ENCODE assay signal across 12 cellular contexts in the genomic region with DNA sequence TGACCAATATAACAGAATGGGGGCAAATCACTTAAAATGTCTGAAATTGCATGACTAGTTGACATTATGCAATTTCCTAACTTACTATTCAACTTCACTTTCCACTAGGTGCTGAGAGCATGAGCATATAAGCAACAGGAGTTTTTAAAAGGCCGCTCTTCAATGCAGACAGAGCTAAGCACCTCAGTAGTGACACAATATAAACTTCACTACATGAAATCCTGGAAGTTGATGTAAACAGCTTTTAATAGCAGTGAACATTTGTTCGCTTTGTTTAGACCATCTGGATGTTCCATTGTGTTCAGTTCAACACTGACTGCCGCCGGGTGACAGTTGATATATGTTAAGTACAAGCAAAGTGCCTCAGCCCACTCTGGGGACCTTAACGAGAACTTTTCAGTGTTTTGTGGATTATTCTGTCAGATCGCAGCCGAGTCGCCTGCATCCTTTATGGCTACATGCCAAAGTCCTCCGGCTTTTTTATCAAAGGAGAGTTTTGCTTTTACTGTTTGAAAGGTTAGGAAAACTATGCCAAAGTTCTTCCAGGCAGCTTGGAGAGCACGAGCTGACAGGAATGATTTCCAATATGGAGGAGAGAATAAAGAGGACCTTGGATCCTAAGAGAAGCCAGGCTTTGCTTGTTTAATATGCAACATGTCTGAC.
DNase-seq lines count a peak whose midpoint lies in the region; ATAC-seq, FAIRE-seq and TF ChIP-seq lines count a peak whose summit lies in the region.
"Had no signal": no experiment of that assay in that cellular context is flagged by ENCODE, and none has a peak within 500 bp of the region (broad histone marks: within the 10 kb centered on the region; RNA-seq: fewer than 3 reads in every experiment).

No MANE protein-coding gene starts in this region.

- H3K27me3 ChIP-seq in small intestine (ENCODE audit: control insufficient read depth in 2 of 2, insufficient read depth in 2 of 2, low read length in 2 of 2) (peaks cover 0 to under 1% of the 10 kb centered on the region in 2 donors), ascending aorta (no peaks in the 10 kb centered on the region)

- DNase-seq in M059J (ENCODE audit: low read depth), result peak; percentile 46
- DNase-seq in NOMO-1 treated with DMSO at 0.1 percent for 48 hours (lab: John Stamatoyannopoulos, UW; ENCODE audit: unreplicated experiment), result peak; percentile 65
- no peak for DNase-seq in left ventricle myocardium superior
- DNase-seq in small intestine, result peak; percentile 38
- no peak for DNase-seq in GM03348 (ENCODE audit: low spot score)
- no peak for DNase-seq in ascending aorta (ENCODE audit: low spot score in 2 of 2)
- no peak for DNase-seq in NCI-H526 (lab: John Stamatoyannopoulos, UW)
- DNase-seq: activated B cell treated with CpG ODN at 0.5 μM for 24 hours, kidney glomerular epithelial cell, NCI-H146 had no signal

- WGBS in small intestine, 3 donors, result 19 to 37% (median 20%) methylated on average over 10 of the region's 10 CpGs

- H3K9me3 ChIP-seq in small intestine (ENCODE audit: control insufficient read depth, low read depth) (no peaks in the 10 kb centered on the region), ascending aorta (no peaks in the 10 kb centered on the region)

- H3K27ac ChIP-seq in small intestine (ENCODE audit: low read depth in 1 of 2, low read length in 1 of 2) (peak overlapping the region in 1 of 2 donors; percentile 18), ascending aorta (no peak overlapping the region)

- intact Hi-C loops in left ventricle myocardium superior (cut with micrococcal nuclease) (no loop called here), ascending aorta (cut with DNase I) (no loop called here)

- no peak overlapping the region for H3K4me3 ChIP-seq in small intestine (ENCODE audit: low read depth in 1 of 2, low read length in 2 of 2)
- H3K4me3 ChIP-seq in ascending aorta, result no peak overlapping the region

- ATAC-seq in left ventricle myocardium superior (peak; percentile 92), HG02759 (IDR thresholded peaks at IDR 0.05; ENCODE audit: unreplicated experiment) (no peak)

- FAIRE-seq in small intestine (lab: Jason Lieb, UNC), result no peak
- FAIRE-seq: GM18507 had no signal

- no peak for TF ChIP-seq CTCF in ascending aorta (IDR thresholded peaks at IDR 0.05)

- no peaks in the 10 kb centered on the region for H3K36me3 ChIP-seq in small intestine (ENCODE audit: control insufficient read depth in 2 of 2, insufficient read depth in 2 of 2, low read length in 2 of 2)
- H3K36me3 ChIP-seq in ascending aorta, result no peaks in the 10 kb centered on the region

- H3K4me1 ChIP-seq in small intestine (ENCODE audit: control insufficient read depth in 2 of 2, insufficient read depth in 1 of 2, low read depth in 1 of 2, low read length in 1 of 2), result no peaks in the 10 kb centered on the region
- no peaks in the 10 kb centered on the region for H3K4me1 ChIP-seq in ascending aorta

Comparison
In these comparisons a context has a peak if more than half of its experiments do, and no peak if none do; other contexts are left out.
1. DNase-seq: peak in M059J (single experiment), NOMO-1 treated with DMSO at 0.1 percent for 48 hours (single experiment) and small intestine (single experiment); none in left ventricle myocardium superior (single experiment), GM03348 (single experiment), ascending aorta (0 of 2) and NCI-H526 (0 of 2).